23 cellular contexts compared by ENCODE assay signal in the genomic region with DNA sequence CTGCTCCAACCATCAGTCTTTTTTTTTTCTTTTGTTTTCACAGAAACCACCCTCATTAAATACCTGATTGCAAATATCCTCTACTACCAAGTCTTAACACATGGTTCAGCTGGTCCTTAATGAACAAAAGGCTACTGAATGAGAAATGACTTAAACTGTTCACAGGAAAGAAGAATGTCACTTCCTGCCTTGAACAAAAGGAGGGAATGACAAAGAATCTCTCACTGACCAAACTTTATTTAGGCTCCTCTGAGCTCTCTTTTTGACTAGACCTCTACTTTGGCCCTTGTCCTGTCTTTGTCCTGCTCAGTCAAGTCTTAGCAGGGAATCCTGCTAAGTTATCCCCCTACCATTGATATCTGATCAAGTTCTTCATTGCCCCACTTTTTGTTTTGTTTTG. TPM values are rescaled to one million over a fixed set of nuclear protein-coding genes. Genes with fewer than 3 reads are reported as not detected.
DNase-seq lines count a peak whose midpoint lies in the region; ATAC-seq, FAIRE-seq and TF ChIP-seq lines count a peak whose summit lies in the region.
"Had no signal": no experiment of that assay in that cellular context is flagged by ENCODE, and none has a peak within 500 bp of the region (broad histone marks: within the 10 kb centered on the region; RNA-seq: fewer than 3 reads in every experiment).

No MANE protein-coding gene starts in this region.

- FAIRE-seq in GM12878 (lab: Jason Lieb, UNC) = no peak
- FAIRE-seq: astrocyte had no signal

- no peak overlapping the region for H2BK15ac ChIP-seq in neuronal stem cell (ENCODE audit: low read length)

- DNase-seq in activated naive CD4-positive, alpha-beta T cell treated with anti-CD3 and anti-CD28 coated beads for 36 hours = no peak
- no peak for DNase-seq in activated naive CD4-positive, alpha-beta T cell treated with Interleukin-2 at 50 U/mL for 16 hours
- DNase-seq in SK-MEL-5 (ENCODE audit: low read depth, low spot score) (peak; percentile 13), GM12878 (ENCODE audit: low read depth, low spot score) (no peak), neuronal stem cell (ENCODE audit: low spot score) (no peak), PC-3 (no peak)
- DNase-seq: activated effector memory CD4-positive, alpha-beta T cell treated with Interleukin-2 at 50 U/mL for 16 hours; mucosa of descending colon; NCI-H2029; NCI-H446 treated with DMSO at 0.1 percent for 48 hours; occipital lobe; stimulated activated CD4-positive, alpha-beta T cell treated with anti-CD3 and anti-CD28 coated beads, Interleukin-4, amount 100 ng/mL, for 4 hours; uterus had no signal

- no peak overlapping the region for H3K4me3 Mint-ChIP-seq in activated naive CD4-positive, alpha-beta T cell treated with anti-CD3 and anti-CD28 coated beads for 36 hours

- H3K4me1 Mint-ChIP-seq in activated naive CD4-positive, alpha-beta T cell treated with anti-CD3 and anti-CD28 coated beads for 36 hours (ENCODE audit: low read depth) = peaks cover 21% of the 10 kb centered on the region

- TF ChIP-seq CTCF in GM12878 (IDR thresholded peaks at IDR 0.05 in 2 of 3, conservative IDR thresholded peaks at IDR 0.05 in 1 of 3; ENCODE audit: control insufficient read depth in 2 of 3, extremely low read depth in 1 of 3, insufficient read depth in 1 of 3, low read depth in 3 of 3, low read length in 3 of 3) (no peak), PC-3 (conservative IDR thresholded peaks at IDR 0.05; ENCODE audit: low read depth, low read length) (no peak)

- H2AK5ac ChIP-seq in neuronal stem cell (ENCODE audit: low read depth, low read length) = no peak overlapping the region

- H3K9me3 ChIP-seq in GM12878 (replicated peaks; ENCODE audit: control insufficient read depth, insufficient read depth, low read length) (no peaks in the 10 kb centered on the region), neuronal stem cell (replicated peaks in 1 of 2; ENCODE audit: control insufficient read depth in 2 of 2, insufficient read depth in 1 of 2, low read depth in 1 of 2, low read length in 2 of 2) (no peaks in the 10 kb centered on the region), PC-3 (ENCODE audit: low read length) (no peaks in the 10 kb centered on the region)
- H3K9me3 ChIP-seq: BLaER1 treated with 17β-estradiol and CSF1 and Interleukin-3, amounts not matched to agents 10 nM and 100 nM; mucosa of descending colon; spleen; suprapubic skin; uterus had no signal

- H3K9me3 Mint-ChIP-seq in activated naive CD4-positive, alpha-beta T cell treated with anti-CD3 and anti-CD28 coated beads for 36 hours = no peaks in the 10 kb centered on the region

- no peak overlapping the region for H3K18ac ChIP-seq in neuronal stem cell (ENCODE audit: low read length)

- H4K91ac ChIP-seq in neuronal stem cell (ENCODE audit: low read depth, low read length, poor library complexity) = no peak overlapping the region

- no peak for TF ChIP-seq EP300 in GM12878 (IDR thresholded peaks at IDR 0.05; ENCODE audit: borderline replicate concordance in 1 of 2, control insufficient read depth in 1 of 2, low read depth in 2 of 2, low read length in 2 of 2)

- H3K79me1 ChIP-seq in neuronal stem cell (ENCODE audit: low read depth, low read length) = no peaks in the 10 kb centered on the region

- no peak overlapping the region for H3K27ac ChIP-seq in GM12878 (ENCODE audit: control insufficient read depth, insufficient read depth)
- no peak overlapping the region for H3K27ac ChIP-seq in neuronal stem cell (replicated peaks; ENCODE audit: low read length)
- H3K27ac ChIP-seq in PC-3 (ENCODE audit: low read length) = no peak overlapping the region
- H3K27ac ChIP-seq: BLaER1 treated with 17β-estradiol and CSF1 and Interleukin-3, amounts not matched to agents 10 nM and 100 nM; HL-60; spleen; suprapubic skin; uterus had no signal

- RAD21 ChIA-PET in GM12878 (lab: Charles Lee; ENCODE audit: unreplicated experiment) = no interaction called here

- no peak overlapping the region for H3K14ac ChIP-seq in neuronal stem cell (ENCODE audit: low read length)

- ATAC-seq in GM12878 (no peak; the same call in 2 of the 3 replicates), HG02763 (IDR thresholded peaks at IDR 0.05; ENCODE audit: unreplicated experiment) (no peak), PC-3 (no peak), GM21723 (IDR thresholded peaks at IDR 0.05; ENCODE audit: unreplicated experiment) (no peak)
- ATAC-seq: HCT116, left lobe of liver, mucosa of descending colon had no signal

- H2BK12ac ChIP-seq in neuronal stem cell (ENCODE audit: low read length) = no peak overlapping the region

- TF ChIP-seq RAD21 in GM12878 (IDR thresholded peaks at IDR 0.05; ENCODE audit: insufficient read depth, low read depth, low read length) = no peak

- H3K9ac ChIP-seq in GM12878 (ENCODE audit: control insufficient read depth, insufficient read depth, low read length) (no peak overlapping the region), neuronal stem cell (ENCODE audit: low read depth, low read length, poor library complexity) (no peak overlapping the region), PC-3 (ENCODE audit: low read length) (no peak overlapping the region)
- H3K9ac ChIP-seq: BLaER1 treated with 17β-estradiol and CSF1 and Interleukin-3, amounts not matched to agents 10 nM and 100 nM had no signal

- H2AFZ ChIP-seq in GM12878 (ENCODE audit: control insufficient read depth, low read depth, low read length) (no peak overlapping the region), neuronal stem cell (ENCODE audit: low read length) (peak overlapping the region; percentile 83), PC-3 (ENCODE audit: low read length) (no peak overlapping the region)

- H2BK5ac ChIP-seq in neuronal stem cell (ENCODE audit: low read length) = no peak overlapping the region

- peaks cover 2% of the 10 kb centered on the region for H3K36me3 Mint-ChIP-seq in activated naive CD4-positive, alpha-beta T cell treated with anti-CD3 and anti-CD28 coated beads for 36 hours (ENCODE audit: low read depth)

- TF ChIP-seq POLR2A in GM12878 (IDR thresholded peaks at IDR 0.05; ENCODE audit: low read depth, low read length) = no peak

- SMC1A ChIA-PET in GM12878 (lab: Charles Lee; ENCODE audit: uncharacterized antibody, unreplicated experiment) = interaction anchor here (2.1 to 3.0 kb wide), 2 partner anchors 9 to 93 kb away, joined by 7 to 10 read pairs; a partner anchor contains a TSS

- H3K27ac Mint-ChIP-seq in activated naive CD4-positive, alpha-beta T cell treated with anti-CD3 and anti-CD28 coated beads for 36 hours = peak overlapping the region; percentile 75

- H4K20me1 ChIP-seq in GM12878 (ENCODE audit: control insufficient read depth, insufficient read depth) = no peaks in the 10 kb centered on the region
- no peaks in the 10 kb centered on the region for H4K20me1 ChIP-seq in PC-3 (ENCODE audit: low read length)
- H4K20me1 ChIP-seq: BLaER1 treated with 17β-estradiol and CSF1 and Interleukin-3, amounts not matched to agents 10 nM and 100 nM had no signal

- BruUV-seq in GM12878 (replicated peaks; lab: Mats Ljungman, UMichigan) (no TSS peak), PC-3 (replicated peaks; lab: Mats Ljungman, UMichigan) (no TSS peak)

- no peaks in the 10 kb centered on the region for H3K27me3 Mint-ChIP-seq in activated naive CD4-positive, alpha-beta T cell treated with anti-CD3 and anti-CD28 coated beads for 36 hours (ENCODE audit: low read depth)

- POLR2A ChIA-PET in GM12878 (lab: Charles Lee) (interaction anchor here (0.6 to 3.7 kb wide), 2 partner anchors 9 to 15 kb away, joined by 5 to 18 read pairs; no protein-coding TSS in a partner anchor), PC-3 (lab: Charles Lee; ENCODE audit: unreplicated experiment) (no interaction called here)

- H3K36me3 ChIP-seq in GM12878 (ENCODE audit: control insufficient read depth in 2 of 2, insufficient read depth in 2 of 2, low read length in 1 of 2) (no peaks in the 10 kb centered on the region), neuronal stem cell (replicated peaks in 1 of 2; ENCODE audit: control insufficient read depth in 2 of 2, insufficient read depth in 2 of 2, low read length in 2 of 2) (no peaks in the 10 kb centered on the region), PC-3 (ENCODE audit: low read depth, low read length) (no peaks in the 10 kb centered on the region)
- H3K36me3 ChIP-seq: BLaER1 treated with 17β-estradiol and CSF1 and Interleukin-3, amounts not matched to agents 10 nM and 100 nM; spleen; suprapubic skin; uterus had no signal

- H3K79me2 ChIP-seq in GM12878 (ENCODE audit: control insufficient read depth, insufficient read depth, low read length) (peaks cover 14% of the 10 kb centered on the region), PC-3 (ENCODE audit: low read length) (no peaks in the 10 kb centered on the region)

- H3K4me2 ChIP-seq in GM12878 (ENCODE audit: control insufficient read depth, insufficient read depth) = no peak overlapping the region
- no peak overlapping the region for H3K4me2 ChIP-seq in neuronal stem cell (ENCODE audit: insufficient read depth, low read length, poor library complexity, severe bottlenecking)
- H3K4me2 ChIP-seq in PC-3 (ENCODE audit: low read length) = no peak overlapping the region

- in situ Hi-C loops in SK-MEL-5 (cut with HindIII; ENCODE audit: low pct_unique_long_range_greater_than_20kb, low sequenced_read_pairs) = no loop called here
- in situ Hi-C loops in GM12878 (cut with MboI) = loop anchor here (10.0 kb wide), 1 partner anchor 344 kb away; a partner anchor contains a TSS

- H3K27me3 ChIP-seq in GM12878 (replicated peaks in 1 of 2; ENCODE audit: control insufficient read depth in 2 of 2, insufficient read depth in 2 of 2, low read length in 1 of 2) (no peaks in the 10 kb centered on the region), neuronal stem cell (ENCODE audit: control insufficient read depth in 3 of 3, insufficient read depth in 3 of 3, low read depth in 1 of 3, low read length in 3 of 3) (no peaks in the 10 kb centered on the region), PC-3 (ENCODE audit: low read length) (no peaks in the 10 kb centered on the region)
- H3K27me3 ChIP-seq: spleen, suprapubic skin, uterus had no signal

- H3F3A ChIP-seq in PC-3 (ENCODE audit: low read length, unreplicated experiment) = no peaks in the 10 kb centered on the region

- intact Hi-C loops in activated naive CD4-positive, alpha-beta T cell treated with anti-CD3 and anti-CD28 coated beads for 36 hours (cut with micrococcal nuclease) = no loop called here
- intact Hi-C loops in GM12878 (cut with micrococcal nuclease; ENCODE audit: unreplicated experiment) (no loop called here), PC-3 (cut with micrococcal nuclease) (no loop called here)

- H3K4me1 ChIP-seq in GM12878 (ENCODE audit: control insufficient read depth, insufficient read depth, low read length) = no peaks in the 10 kb centered on the region
- H3K4me1 ChIP-seq in neuronal stem cell (ENCODE audit: control insufficient read depth in 2 of 2, insufficient read depth in 1 of 2, low read depth in 1 of 2, low read length in 2 of 2) = peaks cover 2 to 10% of the 10 kb centered on the region in 2 donors
- no peaks in the 10 kb centered on the region for H3K4me1 ChIP-seq in PC-3 (ENCODE audit: insufficient read depth, low read length)
- H3K4me1 ChIP-seq: suprapubic skin, uterus had no signal

- no peak overlapping the region for H3K4ac ChIP-seq in neuronal stem cell (ENCODE audit: low read length)

- H3K4me3 ChIP-seq in GM12878 (no peak overlapping the region), neuronal stem cell (ENCODE audit: low read length in 2 of 2) (no peak overlapping the region), PC-3 (ENCODE audit: low read length) (no peak overlapping the region)
- H3K4me3 ChIP-seq: BLaER1 treated with 17β-estradiol and CSF1 and Interleukin-3, amounts not matched to agents 10 nM and 100 nM; mucosa of descending colon; spleen; suprapubic skin; uterus had no signal

- no peak overlapping the region for H3K23ac ChIP-seq in neuronal stem cell (ENCODE audit: low read depth, low read length, poor library complexity)

- no peak overlapping the region for H4K8ac ChIP-seq in neuronal stem cell (ENCODE audit: low read depth, low read length)

- no peak overlapping the region for H2BK120ac ChIP-seq in neuronal stem cell (ENCODE audit: low read depth, low read length)

- CTCF ChIA-PET in activated naive CD4-positive, alpha-beta T cell treated with anti-CD3 and anti-CD28 coated beads for 36 hours (lab: Charles Lee) = no interaction called here
- CTCF ChIA-PET in GM12878 (lab: Yijun Ruan, JAX) = no interaction called here
- CTCF ChIA-PET in PC-3 (lab: Charles Lee) = no interaction called here

- H3K9me2 ChIP-seq in PC-3 (replicated peaks; ENCODE audit: low read length) = no peaks in the 10 kb centered on the region

RNA-seq across cellular contexts. Expression of a gene that starts 31.8 kb away (rescaled TPM):
- not detected for total RNA-seq in activated naive CD4-positive, alpha-beta T cell treated with anti-CD3 and anti-CD28 coated beads for 36 hours
- total RNA-seq in SK-MEL-5 (2014; rRNA removed; shearing (Covaris generic)) = 351 and 367 TPM in 2 replicates
- polyA plus RNA-seq in SK-MEL-5 (2015; cell fraction: cytosol; rRNA removed) = 484 and 535 TPM in 2 replicates
- polyA plus RNA-seq in SK-MEL-5 (2015; cell fraction: nucleus; rRNA removed) = 57.0 and 60.9 TPM in 2 replicates
- not detected in 2 replicates for total RNA-seq in GM12878 (2013; cell fraction: nucleolus; rRNA removed)
- total RNA-seq in GM12878 (2014; rRNA removed) (not detected in 2 replicates), GM12878 (2014; rRNA removed; fragmentation: Illumina TruSeq; extraction: Trizol) (not detected in 2 replicates), GM12878 (2021) (0.13 TPM in 1 of 2 replicates, not detected in the other), PC-3 (2014; rRNA removed) (not detected in 2 replicates)
- polyA plus RNA-seq in GM12878 (2011; ENCODE audit: low read depth) = not detected
- polyA plus RNA-seq in GM12878 (2011; rRNA removed) (not detected in 2 replicates), GM12878 (2014; fragmentation: Illumina TruSeq; extraction: Trizol) (not detected in 2 replicates), GM12878 (2014; fragmentation: Nextera tagmentation; extraction: Ambion mirVana) (not detected), GM12878 (2014; rRNA removed) (not detected in 2 replicates), GM12878 (2016; fragmentation: Nextera tagmentation; extraction: Ambion mirVana) (not detected)
- polyA plus RNA-seq in GM12878 (2011; cell fraction: cytosol; rRNA removed) = not detected in 2 replicates
- polyA plus RNA-seq in GM12878 (2011; cell fraction: nucleus; rRNA removed) = 0.06 TPM in 1 of 2 replicates, not detected in the other
- not detected in 2 replicates for polyA plus RNA-seq in GM12878 (2012)
- not detected in 2 replicates for polyA minus RNA-seq in GM12878 (2011; rRNA and poly(A)+ RNA removed)
- not detected in 2 replicates for polyA minus RNA-seq in GM12878 (2011; cell fraction: cytosol; rRNA and poly(A)+ RNA removed)
- not detected in 2 replicates for polyA minus RNA-seq in GM12878 (2011; cell fraction: nucleus; rRNA and poly(A)+ RNA removed)
- polyA plus RNA-seq in neuronal stem cell (2013, experiment 1 of 2) = 0.01 TPM
- not detected for polyA plus RNA-seq in neuronal stem cell (2013, experiment 2 of 2)
- total RNA-seq: astrocyte, chondrocyte, occipital lobe, spleen had no signal
- polyA plus RNA-seq: spleen had no signal

RNA-seq across cellular contexts. Expression of a gene that starts 46.6 kb away (rescaled TPM):
- under 1 TPM; 0.60 to 0.81 TPM for total RNA-seq in activated naive CD4-positive, alpha-beta T cell treated with anti-CD3 and anti-CD28 coated beads for 36 hours
- 0.05 and 0.24 TPM in 2 replicates for total RNA-seq in SK-MEL-5 (2014; rRNA removed; shearing (Covaris generic))
- polyA plus RNA-seq in SK-MEL-5 (2015; cell fraction: cytosol; rRNA removed) = 0.33 and 0.61 TPM in 2 replicates
- 1.5 and 1.6 TPM in 2 replicates for polyA plus RNA-seq in SK-MEL-5 (2015; cell fraction: nucleus; rRNA removed)
- 3.7 and 3.8 TPM in 2 replicates for total RNA-seq in GM12878 (2013; cell fraction: nucleolus; rRNA removed)
- 0.16 and 0.23 TPM in 2 replicates for total RNA-seq in GM12878 (2014; rRNA removed)
- total RNA-seq in GM12878 (2014; rRNA removed; fragmentation: Illumina TruSeq; extraction: Trizol) = 0.14 and 0.18 TPM in 2 replicates
- total RNA-seq in GM12878 (2021) = 0.33 and 0.56 TPM in 2 replicates
- polyA plus RNA-seq in GM12878 (2011; ENCODE audit: low read depth) = 0.62 TPM
- polyA plus RNA-seq in GM12878 (2011; rRNA removed) = 0.33 and 0.48 TPM in 2 replicates
- polyA plus RNA-seq in GM12878 (2011; cell fraction: cytosol; rRNA removed) = 0.28 and 0.42 TPM in 2 replicates
- polyA plus RNA-seq in GM12878 (2011; cell fraction: nucleus; rRNA removed) = 2.8 TPM in 2 replicates
- polyA plus RNA-seq in GM12878 (2012) = 0.79 and 1.1 TPM in 2 replicates
- polyA plus RNA-seq in GM12878 (2014; fragmentation: Illumina TruSeq; extraction: Trizol) = 0.48 and 0.73 TPM in 2 replicates
- under 1 TPM; 0.07 to 0.13 TPM for polyA plus RNA-seq in GM12878 (2014; fragmentation: Nextera tagmentation; extraction: Ambion mirVana)
- polyA plus RNA-seq in GM12878 (2014; rRNA removed) = 0.50 and 0.61 TPM in 2 replicates
- polyA plus RNA-seq in GM12878 (2016; fragmentation: Nextera tagmentation; extraction: Ambion mirVana) = under 1 TPM; 0.21 to 0.42 TPM
- polyA minus RNA-seq in GM12878 (2011; rRNA and poly(A)+ RNA removed) = 0.59 and 0.72 TPM in 2 replicates
- 0.40 TPM in 1 of 2 replicates, not detected in the other for polyA minus RNA-seq in GM12878 (2011; cell fraction: cytosol; rRNA and poly(A)+ RNA removed)
- 0.36 and 0.67 TPM in 2 replicates for polyA minus RNA-seq in GM12878 (2011; cell fraction: nucleus; rRNA and poly(A)+ RNA removed)
- 28.0 TPM for polyA plus RNA-seq in neuronal stem cell (2013, experiment 1 of 2)
- polyA plus RNA-seq in neuronal stem cell (2013, experiment 2 of 2) = 27.1 TPM
- total RNA-seq in PC-3 (2014; rRNA removed) = 0.23 and 0.29 TPM in 2 replicates

Comparison
In these comparisons a context has a peak if more than half of its experiments do, and no peak if none do; other contexts are left out.
1. RNA of a gene that starts 31.8 kb away (total RNA-seq): 351 to 367 TPM in SK-MEL-5; not detected in activated naive CD4-positive, alpha-beta T cell treated with anti-CD3 and anti-CD28 coated beads for 36 hours, 0.13 TPM in GM12878 and not detected in PC-3; every median in the first group is over 100 times any median in the second.